ENCODE assay signal across 19 cellular contexts in the genomic region with DNA sequence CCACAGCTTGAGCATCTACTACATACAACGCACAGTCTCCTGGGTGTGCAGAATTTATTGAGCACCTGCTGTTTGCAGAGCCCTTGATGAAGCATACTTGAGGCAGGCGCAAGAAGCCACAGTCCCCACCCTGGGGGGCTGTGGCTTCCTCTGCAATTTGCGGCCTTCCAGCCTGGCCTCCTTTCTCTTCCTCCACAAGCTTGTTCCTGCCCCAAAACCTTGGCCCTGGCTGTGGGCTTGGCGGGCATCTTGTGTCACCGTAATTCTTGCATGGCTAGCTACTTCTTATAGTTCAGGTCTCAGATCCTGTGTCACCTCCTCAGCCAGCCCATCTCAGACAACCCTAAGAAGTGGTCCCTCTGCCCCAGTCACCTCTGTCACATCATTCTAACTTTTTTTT. TPM values are rescaled to one million over a fixed set of nuclear protein-coding genes. Genes with fewer than 3 reads are reported as not detected.
A peak's percentile ranks its signal among the peaks of the same experiment; 100 is the strongest.
DNase-seq lines count a peak whose midpoint lies in the region; ATAC-seq lines count a peak whose summit lies in the region.
"Had no signal": no experiment of that assay in that cellular context is flagged by ENCODE, and none has a peak within 500 bp of the region (broad histone marks: within the 10 kb centered on the region; RNA-seq: fewer than 3 reads in every experiment).

No MANE protein-coding gene starts in this region.

- H3K4me3 Mint-ChIP-seq in activated naive CD4-positive, alpha-beta T cell treated with anti-CD3 and anti-CD28 coated beads, Interleukin-2, amount 50 U/mL, for 24 hours, result no peak overlapping the region
- H3K4me3 Mint-ChIP-seq in stimulated activated effector memory CD8-positive, alpha-beta T cell treated with anti-CD3 and anti-CD28 coated beads, Interleukin-12 subunit alpha, Interleukin-12 subunit beta, amount 100 ng/mL, for 72 hours, result no peak overlapping the region
- no peak overlapping the region for H3K4me3 Mint-ChIP-seq in activated T-helper 17 cell treated with anti-CD3 and anti-CD28 coated beads, Interleukin-2, amount 50 U/mL, for 72 hours
- peak overlapping the region in 1 of 10 donors; percentile 34 for H3K4me3 Mint-ChIP-seq in naive thymus-derived CD4-positive, alpha-beta T cell
- H3K4me3 Mint-ChIP-seq: CD14-positive monocyte; CD4-positive, alpha-beta memory T cell; HFFc6 had no signal

- peak overlapping the region; percentile 73 for H3K27ac Mint-ChIP-seq in activated naive CD4-positive, alpha-beta T cell treated with anti-CD3 and anti-CD28 coated beads, Interleukin-2, amount 50 U/mL, for 24 hours
- no peak overlapping the region for H3K27ac Mint-ChIP-seq in activated naive CD4-positive, alpha-beta T cell treated with anti-CD3 and anti-CD28 coated beads, Interleukin-2, amount 50 U/mL, for 72 hours
- peak overlapping the region; percentile 41 for H3K27ac Mint-ChIP-seq in stimulated activated effector memory CD8-positive, alpha-beta T cell treated with anti-CD3 and anti-CD28 coated beads, Interleukin-12 subunit alpha, Interleukin-12 subunit beta, amount 100 ng/mL, for 72 hours
- no peak overlapping the region for H3K27ac Mint-ChIP-seq in activated T-helper 17 cell treated with anti-CD3 and anti-CD28 coated beads, Interleukin-2, amount 50 U/mL, for 72 hours
- H3K27ac Mint-ChIP-seq in naive thymus-derived CD4-positive, alpha-beta T cell, result no peak overlapping the region
- H3K27ac Mint-ChIP-seq: HFFc6 had no signal

- peaks cover 78 to 100% (median 99%) of the 10 kb centered on the region in 11 experiments for H3K36me3 ChIP-seq in BLaER1 treated with 17β-estradiol and CSF1 and Interleukin-3, amounts not matched to agents 10 nM and 100 nM
- H3K36me3 ChIP-seq in naive thymus-derived CD4-positive, alpha-beta T cell (ENCODE audit: control insufficient read depth in 2 of 3, insufficient read depth in 3 of 3, low read length in 3 of 3), result peaks cover 0 to 50% (median 4%) of the 10 kb centered on the region in 3 experiments

- H3K9ac ChIP-seq in BLaER1 treated with 17β-estradiol and CSF1 and Interleukin-3, amounts not matched to agents 10 nM and 100 nM, result no peak overlapping the region

- no peak for DNase-seq in activated naive CD4-positive, alpha-beta T cell treated with anti-CD3 and anti-CD28 coated beads, Interleukin-2, amount 50 U/mL, for 72 hours (ENCODE audit: low spot score in 2 of 2)
- DNase-seq in Jurkat, Clone E6-1 (ENCODE audit: low read depth, low spot score), result peak; percentile 32
- no peak for DNase-seq in stimulated activated effector memory CD8-positive, alpha-beta T cell treated with anti-CD3 and anti-CD28 coated beads, Interleukin-12 subunit alpha, Interleukin-12 subunit beta, amount 100 ng/mL, for 72 hours (ENCODE audit: low spot score in 2 of 2)
- DNase-seq in naive thymus-derived CD4-positive, alpha-beta T cell, result no peak
- DNase-seq: ACHN; BE2C; Calu3; CD4-positive, alpha-beta memory T cell; DMS79 treated with DMSO at 0.1 percent for 48 hours; GF-D8; GOT3; H7; HFFc6 had no signal

- H3K27me3 Mint-ChIP-seq in activated naive CD4-positive, alpha-beta T cell treated with anti-CD3 and anti-CD28 coated beads, Interleukin-2, amount 50 U/mL, for 24 hours, result no peaks in the 10 kb centered on the region
- H3K27me3 Mint-ChIP-seq in activated T-helper 17 cell treated with anti-CD3 and anti-CD28 coated beads, Interleukin-2, amount 50 U/mL, for 72 hours, result no peaks in the 10 kb centered on the region
- no peaks in the 10 kb centered on the region for H3K27me3 Mint-ChIP-seq in naive thymus-derived CD4-positive, alpha-beta T cell
- H3K27me3 Mint-ChIP-seq: CD4-positive, alpha-beta memory T cell had no signal

- no peaks in the 10 kb centered on the region for H3K9me3 Mint-ChIP-seq in activated naive CD4-positive, alpha-beta T cell treated with anti-CD3 and anti-CD28 coated beads, Interleukin-2, amount 50 U/mL, for 24 hours
- peaks cover 3 to 4% of the 10 kb centered on the region in 2 donors for H3K9me3 Mint-ChIP-seq in activated naive CD4-positive, alpha-beta T cell treated with anti-CD3 and anti-CD28 coated beads, Interleukin-2, amount 50 U/mL, for 72 hours
- H3K9me3 Mint-ChIP-seq in stimulated activated effector memory CD8-positive, alpha-beta T cell treated with anti-CD3 and anti-CD28 coated beads, Interleukin-12 subunit alpha, Interleukin-12 subunit beta, amount 100 ng/mL, for 72 hours, result peaks cover 3% of the 10 kb centered on the region
- H3K9me3 Mint-ChIP-seq in activated T-helper 17 cell treated with anti-CD3 and anti-CD28 coated beads, Interleukin-2, amount 50 U/mL, for 72 hours, result no peaks in the 10 kb centered on the region
- peaks cover 0 to 4% (median 0%) of the 10 kb centered on the region in 11 donors for H3K9me3 Mint-ChIP-seq in naive thymus-derived CD4-positive, alpha-beta T cell

- H3K27me3 ChIP-seq in BLaER1 treated with 17β-estradiol and CSF1 and Interleukin-3, amounts not matched to agents 10 nM and 100 nM, result no peaks in the 10 kb centered on the region
- no peaks in the 10 kb centered on the region for H3K27me3 ChIP-seq in naive thymus-derived CD4-positive, alpha-beta T cell (ENCODE audit: control insufficient read depth in 2 of 2, insufficient read depth in 2 of 2, low read length in 2 of 2)
- H3K27me3 ChIP-seq: BE2C had no signal

- H3K9me3 ChIP-seq in BLaER1 treated with 17β-estradiol and CSF1 and Interleukin-3, amounts not matched to agents 10 nM and 100 nM (replicated peaks in 1 of 11), result peaks cover 9 to 23% (median 18%) of the 10 kb centered on the region in 11 experiments
- H3K9me3 ChIP-seq in naive thymus-derived CD4-positive, alpha-beta T cell (ENCODE audit: control insufficient read depth in 2 of 3, low read length in 3 of 3), result peaks cover 0 to 5% (median 0%) of the 10 kb centered on the region in 3 experiments
- H3K9me3 ChIP-seq: BE2C had no signal

- no peak overlapping the region for H3K4me3 ChIP-seq in BLaER1 treated with 17β-estradiol and CSF1 and Interleukin-3, amounts not matched to agents 10 nM and 100 nM
- no peak overlapping the region for H3K4me3 ChIP-seq in Jurkat, Clone E6-1 (ENCODE audit: low read length)
- no peak overlapping the region for H3K4me3 ChIP-seq in naive thymus-derived CD4-positive, alpha-beta T cell (ENCODE audit: low read length)

- POLR2A ChIA-PET in naive thymus-derived CD4-positive, alpha-beta T cell (lab: Charles Lee), result no interaction called here

- ATAC-seq in activated naive CD4-positive, alpha-beta T cell treated with anti-CD3 and anti-CD28 coated beads, Interleukin-2, amount 50 U/mL, for 72 hours, result no peak
- ATAC-seq in stimulated activated effector memory CD8-positive, alpha-beta T cell treated with anti-CD3 and anti-CD28 coated beads, Interleukin-12 subunit alpha, Interleukin-12 subunit beta, amount 100 ng/mL, for 72 hours, result no peak
- ATAC-seq in activated T-helper 17 cell treated with anti-CD3 and anti-CD28 coated beads, Interleukin-2, amount 50 U/mL, for 72 hours (replicated peaks), result no peak
- ATAC-seq in naive thymus-derived CD4-positive, alpha-beta T cell, result no peak
- ATAC-seq: HCT116 had no signal

- H4K20me1 ChIP-seq in BLaER1 treated with 17β-estradiol and CSF1 and Interleukin-3, amounts not matched to agents 10 nM and 100 nM, result peaks cover 0 to 5% (median 0%) of the 10 kb centered on the region in 11 experiments; a peak in 1 of 22 replicates

- H3K4me1 Mint-ChIP-seq in activated naive CD4-positive, alpha-beta T cell treated with anti-CD3 and anti-CD28 coated beads, Interleukin-2, amount 50 U/mL, for 24 hours, result no peaks in the 10 kb centered on the region
- H3K4me1 Mint-ChIP-seq in stimulated activated effector memory CD8-positive, alpha-beta T cell treated with anti-CD3 and anti-CD28 coated beads, Interleukin-12 subunit alpha, Interleukin-12 subunit beta, amount 100 ng/mL, for 72 hours, result peaks cover 27% of the 10 kb centered on the region
- H3K4me1 Mint-ChIP-seq in activated T-helper 17 cell treated with anti-CD3 and anti-CD28 coated beads, Interleukin-2, amount 50 U/mL, for 72 hours, result no peaks in the 10 kb centered on the region
- H3K4me1 Mint-ChIP-seq in naive thymus-derived CD4-positive, alpha-beta T cell, result peaks cover 0 to 8% (median 0%) of the 10 kb centered on the region in 7 donors
- H3K4me1 Mint-ChIP-seq: CD14-positive monocyte had no signal

- CTCF ChIA-PET in naive thymus-derived CD4-positive, alpha-beta T cell (lab: Charles Lee), result no interaction called here

- H3K27ac ChIP-seq in BLaER1 treated with 17β-estradiol and CSF1 and Interleukin-3, amounts not matched to agents 10 nM and 100 nM, result no peak overlapping the region
- H3K27ac ChIP-seq in naive thymus-derived CD4-positive, alpha-beta T cell (ENCODE audit: low read depth, low read length), result no peak overlapping the region
- H3K27ac ChIP-seq: HL-60 had no signal

- peaks cover 0 to 17% (median 7%) of the 10 kb centered on the region in 10 experiments; a peak in 12 of 20 replicates for H3K4me1 ChIP-seq in BLaER1 treated with 17β-estradiol and CSF1 and Interleukin-3, amounts not matched to agents 10 nM and 100 nM
- no peaks in the 10 kb centered on the region for H3K4me1 ChIP-seq in naive thymus-derived CD4-positive, alpha-beta T cell (ENCODE audit: control insufficient read depth in 2 of 2, insufficient read depth in 2 of 2, low read length in 2 of 2)
- H3K4me1 ChIP-seq: BE2C had no signal

- peak overlapping the region in 8 of 11 experiments; percentile 4 to 57 (median 46); a peak in 13 of 22 replicates for H3K4me2 ChIP-seq in BLaER1 treated with 17β-estradiol and CSF1 and Interleukin-3, amounts not matched to agents 10 nM and 100 nM

- intact Hi-C loops in naive thymus-derived CD4-positive, alpha-beta T cell (cut with micrococcal nuclease), result no loop called here

- peaks cover 26% of the 10 kb centered on the region for H3K36me3 Mint-ChIP-seq in activated naive CD4-positive, alpha-beta T cell treated with anti-CD3 and anti-CD28 coated beads, Interleukin-2, amount 50 U/mL, for 24 hours
- H3K36me3 Mint-ChIP-seq in activated naive CD4-positive, alpha-beta T cell treated with anti-CD3 and anti-CD28 coated beads, Interleukin-2, amount 50 U/mL, for 72 hours, result peaks cover 25 to 58% of the 10 kb centered on the region in 2 donors
- peaks cover 79% of the 10 kb centered on the region for H3K36me3 Mint-ChIP-seq in stimulated activated effector memory CD8-positive, alpha-beta T cell treated with anti-CD3 and anti-CD28 coated beads, Interleukin-12 subunit alpha, Interleukin-12 subunit beta, amount 100 ng/mL, for 72 hours
- H3K36me3 Mint-ChIP-seq in activated T-helper 17 cell treated with anti-CD3 and anti-CD28 coated beads, Interleukin-2, amount 50 U/mL, for 72 hours (ENCODE audit: low read depth), result peaks cover 68% of the 10 kb centered on the region
- peaks cover 10 to 71% (median 25%) of the 10 kb centered on the region in 5 donors for H3K36me3 Mint-ChIP-seq in naive thymus-derived CD4-positive, alpha-beta T cell

RNA-seq across cellular contexts. Expression of a gene that starts 43.9 kb away (rescaled TPM):
- total RNA-seq in activated naive CD4-positive, alpha-beta T cell treated with anti-CD3 and anti-CD28 coated beads, Interleukin-2, amount 50 U/mL, for 72 hours, result 10 to 100 TPM; 50.3 to 75.4 TPM
- 58.6 TPM for polyA plus RNA-seq in Jurkat, Clone E6-1 (2012; ENCODE audit: insufficient read depth, insufficient read length)
- 10 to 100 TPM; 48.9 to 76.2 TPM for total RNA-seq in activated T-helper 17 cell treated with anti-CD3 and anti-CD28 coated beads, Interleukin-2, amount 50 U/mL, for 72 hours
- 100 to 1,000 TPM in 4 of 5 experiments, 10 to 100 TPM in 1; 60.1 to 232 (median 112) TPM for total RNA-seq in naive thymus-derived CD4-positive, alpha-beta T cell
- 10 to 100 TPM; 11.8 to 19.2 TPM for polyA plus RNA-seq in naive thymus-derived CD4-positive, alpha-beta T cell

RNA-seq across cellular contexts. Expression of a gene that starts 47.2 kb away (rescaled TPM):
- total RNA-seq in activated naive CD4-positive, alpha-beta T cell treated with anti-CD3 and anti-CD28 coated beads, Interleukin-2, amount 50 U/mL, for 72 hours, result 10 to 100 TPM in 1 of 2 donors, 1 to 10 TPM in 1; 7.8 to 28.1 TPM
- polyA plus RNA-seq in Jurkat, Clone E6-1 (2012; ENCODE audit: insufficient read depth, insufficient read length), result 7.1 TPM
- 10 to 100 TPM; 22.5 to 29.0 TPM for total RNA-seq in activated T-helper 17 cell treated with anti-CD3 and anti-CD28 coated beads, Interleukin-2, amount 50 U/mL, for 72 hours
- total RNA-seq in naive thymus-derived CD4-positive, alpha-beta T cell, result 10 to 100 TPM; 15.3 to 27.9 (median 21.8) TPM
- polyA plus RNA-seq in naive thymus-derived CD4-positive, alpha-beta T cell, result 1 to 10 TPM; 1.9 to 3.1 TPM

Comparison
In these comparisons a context has a peak if more than half of its experiments do, and no peak if none do; other contexts are left out.
1. H3K27ac Mint-ChIP-seq: peak in activated naive CD4-positive, alpha-beta T cell treated with anti-CD3 and anti-CD28 coated beads, Interleukin-2, amount 50 U/mL, for 24 hours (single experiment) and stimulated activated effector memory CD8-positive, alpha-beta T cell treated with anti-CD3 and anti-CD28 coated beads, Interleukin-12 subunit alpha, Interleukin-12 subunit beta, amount 100 ng/mL, for 72 hours (single experiment); none in activated naive CD4-positive, alpha-beta T cell treated with anti-CD3 and anti-CD28 coated beads, Interleukin-2, amount 50 U/mL, for 72 hours (0 of 2), activated T-helper 17 cell treated with anti-CD3 and anti-CD28 coated beads, Interleukin-2, amount 50 U/mL, for 72 hours (single experiment) and naive thymus-derived CD4-positive, alpha-beta T cell (0 of 9).